Comparison of ENCODE assay signal across 8 cellular contexts in genomic region chr3:155676252-155676981, GRCh38.
DNase-seq lines count a peak whose midpoint lies in the region; ATAC-seq, FAIRE-seq and TF ChIP-seq lines count a peak whose summit lies in the region.

No MANE protein-coding gene starts in this region.

- peaks cover 12% of the 10 kb centered on the region for H3K4me1 Mint-ChIP-seq in Calu3 (ENCODE audit: low read depth, unreplicated experiment)
- no peaks in the 10 kb centered on the region for H3K4me1 Mint-ChIP-seq in effector memory CD8-positive, alpha-beta T cell (ENCODE audit: low read depth in 2 of 2)

- H3K9me3 Mint-ChIP-seq in Calu3 (ENCODE audit: low read depth, unreplicated experiment), result no peaks in the 10 kb centered on the region
- no peaks in the 10 kb centered on the region for H3K9me3 Mint-ChIP-seq in effector memory CD8-positive, alpha-beta T cell

- H3K4me1 ChIP-seq in foreskin keratinocyte, result peaks cover 2% of the 10 kb centered on the region
- H3K4me1 ChIP-seq in pancreas, result peaks cover 0 to 6% (median 0%) of the 10 kb centered on the region in 3 donors

- TF ChIP-seq CTCF in Calu3 (IDR thresholded peaks at IDR 0.05; ENCODE audit: unreplicated experiment) (no peak), foreskin keratinocyte (conservative IDR thresholded peaks at IDR 0.05) (no peak), pancreas (IDR thresholded peaks at IDR 0.05) (no peak)

- no TSS peak for BruUV-seq in Calu3 (replicated peaks; lab: Mats Ljungman, UMichigan)

- peak; percentile 20 for DNase-seq in Calu3
- peak; percentile 87 for DNase-seq in RPMI7951 (ENCODE audit: low read depth)
- DNase-seq in foreskin keratinocyte, result peak; percentile 40 to 75
- peak in 4 of 6 donors; percentile 13 to 58 (median 28) for DNase-seq in pancreas
- no peak for DNase-seq in effector memory CD8-positive, alpha-beta T cell

- 8 to 12% methylated on average over 14 of the region's 14 CpGs for WGBS in pancreas, 2 donors

- intact Hi-C loops in Calu3 (cut with micrococcal nuclease; ENCODE audit: unreplicated experiment), result no loop called here
- intact Hi-C loops in pancreas (cut with DNase I), result no loop called here

- H3K27ac ChIP-seq in foreskin keratinocyte, result no peak overlapping the region
- no peak overlapping the region for H3K27ac ChIP-seq in pancreas

- H3K36me3 Mint-ChIP-seq in Calu3 (ENCODE audit: insufficient read depth, unreplicated experiment), result no peaks in the 10 kb centered on the region
- H3K36me3 Mint-ChIP-seq in effector memory CD8-positive, alpha-beta T cell (ENCODE audit: insufficient read depth), result no peaks in the 10 kb centered on the region

- no peaks in the 10 kb centered on the region for H3K27me3 Mint-ChIP-seq in Calu3 (ENCODE audit: unreplicated experiment)
- peaks cover 19 to 25% of the 10 kb centered on the region in 2 donors for H3K27me3 Mint-ChIP-seq in effector memory CD8-positive, alpha-beta T cell

- H3K27me3 ChIP-seq in foreskin keratinocyte (peaks cover 2% of the 10 kb centered on the region), pancreas (no peaks in the 10 kb centered on the region)

- peak; percentile 98 for ATAC-seq in foreskin keratinocyte
- ATAC-seq in pancreas, result peak; percentile 70 to 84 (median 79)
- ATAC-seq in GM18505 (IDR thresholded peaks at IDR 0.05; ENCODE audit: unreplicated experiment), result no peak
- ATAC-seq in HG03280 (IDR thresholded peaks at IDR 0.05; ENCODE audit: unreplicated experiment), result no peak
- ATAC-seq in GM18498 (IDR thresholded peaks at IDR 0.05; ENCODE audit: unreplicated experiment), result no peak
- no peak for ATAC-seq in effector memory CD8-positive, alpha-beta T cell (replicated peaks)

- H3K27ac Mint-ChIP-seq in Calu3 (ENCODE audit: unreplicated experiment), result no peak overlapping the region
- H3K27ac Mint-ChIP-seq in effector memory CD8-positive, alpha-beta T cell, result no peak overlapping the region

- TF ChIP-seq POLR2A in GM18505 (IDR thresholded peaks at IDR 0.05; ENCODE audit: borderline replicate concordance, extremely low read depth, insufficient read depth, insufficient read length), result no peak

- peak overlapping the region; percentile 62 for H3K4me3 Mint-ChIP-seq in Calu3 (ENCODE audit: low read depth, unreplicated experiment)
- no peak overlapping the region for H3K4me3 Mint-ChIP-seq in effector memory CD8-positive, alpha-beta T cell

- no peaks in the 10 kb centered on the region for H3K9me3 ChIP-seq in pancreas

- FAIRE-seq in pancreas (lab: Jason Lieb, UNC), result no peak

- H3K4me3 ChIP-seq in pancreas, result peak overlapping the region in 3 of 4 donors; percentile 0 to 30 (median 6)

- CTCF ChIA-PET in Calu3 (lab: Charles Lee), result interaction anchor here (1.0 kb wide), 1 partner anchor 12 kb away, joined by 3 read pairs; no protein-coding TSS in a partner anchor

- H3K36me3 ChIP-seq in pancreas, result no peaks in the 10 kb centered on the region

Comparison
In these comparisons a context has a peak if more than half of its experiments do, and no peak if none do; other contexts are left out.
1. DNase-seq: peak in Calu3 (single experiment), RPMI7951 (single experiment), foreskin keratinocyte (2 of 2) and pancreas (4 of 6); none in effector memory CD8-positive, alpha-beta T cell (0 of 3).
2. ATAC-seq: peak in foreskin keratinocyte (single experiment) and pancreas (4 of 4); none in GM18505 (single experiment), HG03280 (single experiment), GM18498 (single experiment) and effector memory CD8-positive, alpha-beta T cell (single experiment).